Comparison of ENCODE assay signal across 10 cellular contexts in the genomic region with DNA sequence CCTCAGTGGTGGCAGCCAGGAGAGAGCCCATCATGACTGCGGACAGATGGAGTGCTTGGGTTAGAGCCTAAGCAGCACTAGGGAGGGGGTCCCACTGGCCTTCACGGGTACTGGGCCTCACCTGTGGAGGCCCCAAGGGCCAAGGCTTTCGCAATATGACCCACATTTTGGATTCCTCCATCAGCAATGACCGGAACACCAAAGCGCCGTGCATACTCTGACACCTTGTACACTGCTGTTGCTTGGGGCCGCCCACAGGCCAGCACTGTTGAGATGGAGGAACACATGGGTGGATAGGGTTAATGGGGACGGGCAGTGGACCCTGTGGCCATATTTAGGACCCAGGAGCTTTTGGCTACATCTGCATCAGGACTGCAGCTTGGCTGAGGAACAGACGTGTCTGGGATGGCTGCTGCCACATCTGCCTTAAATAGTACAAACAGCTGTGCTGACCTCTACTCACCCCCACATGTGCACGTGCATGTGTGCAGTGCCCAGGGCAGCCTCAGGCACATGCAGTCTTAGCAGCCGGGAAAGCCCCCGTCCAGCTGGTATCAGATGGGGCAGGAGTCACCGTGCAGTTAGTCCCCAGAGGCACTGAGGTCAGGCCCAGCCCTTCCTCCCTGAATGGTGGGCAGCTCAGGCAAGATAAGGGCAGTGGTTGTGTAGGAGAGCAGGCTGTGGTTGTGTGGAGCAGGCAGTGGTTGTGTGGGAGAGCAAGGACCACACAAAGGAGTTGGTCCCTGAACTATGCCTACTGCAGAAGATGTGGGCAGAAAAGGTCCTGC. TPM values are rescaled to one million over a fixed set of nuclear protein-coding genes. Genes with fewer than 3 reads are reported as not detected.
A peak's percentile ranks its signal among the peaks of the same experiment; 100 is the strongest.
DNase-seq lines count a peak whose midpoint lies in the region; ATAC-seq and TF ChIP-seq lines count a peak whose summit lies in the region.
"Had no signal": no experiment of that assay in that cellular context is flagged by ENCODE, and none has a peak within 500 bp of the region (broad histone marks: within the 10 kb centered on the region; RNA-seq: fewer than 3 reads in every experiment).

No MANE protein-coding gene starts in this region.

- peak overlapping the region; percentile 25 for H3K4me2 ChIP-seq in Karpas-422 (ENCODE audit: low read depth, low read length, poor library complexity, severe bottlenecking)

- no peaks in the 10 kb centered on the region for H3K27me3 ChIP-seq in Karpas-422 (ENCODE audit: low read length)

- H3K4me3 Mint-ChIP-seq in T-helper 1 cell treated with Interleukin-12 subunit alpha and Interleukin-12 subunit beta and Interleukin-4 antibody, amounts not matched to agents 30 μg/mL and 1 μg/mL, for 36 hours = no peak overlapping the region
- peak overlapping the region; percentile 94 for H3K4me3 Mint-ChIP-seq in activated T-helper 17 cell treated with anti-CD3 and anti-CD28 coated beads, Interleukin-2, amount 50 U/mL, for 72 hours
- peak overlapping the region; percentile 96 for H3K4me3 Mint-ChIP-seq in neural crest cell

- TF ChIP-seq CTCF in neural crest cell (conservative IDR thresholded peaks at IDR 0.05) = no peak

- H3K4me1 Mint-ChIP-seq in T-helper 1 cell treated with Interleukin-12 subunit alpha and Interleukin-12 subunit beta and Interleukin-4 antibody, amounts not matched to agents 30 μg/mL and 1 μg/mL, for 36 hours (ENCODE audit: low read depth) = peaks cover 39% of the 10 kb centered on the region
- peaks cover 32% of the 10 kb centered on the region for H3K4me1 Mint-ChIP-seq in activated T-helper 17 cell treated with anti-CD3 and anti-CD28 coated beads, Interleukin-2, amount 50 U/mL, for 72 hours
- H3K4me1 Mint-ChIP-seq in neural crest cell = peaks cover 42% of the 10 kb centered on the region

- no peak overlapping the region for H2AFZ ChIP-seq in Karpas-422 (ENCODE audit: low read length)

- H3K27ac ChIP-seq in Karpas-422 (ENCODE audit: low read length) = peak overlapping the region; percentile 30

- H3K79me2 ChIP-seq in Karpas-422 (ENCODE audit: low read length) = peaks cover 74% of the 10 kb centered on the region

- peak overlapping the region; percentile 21; the same call in 1 of the 2 replicates for H3K9ac ChIP-seq in Karpas-422 (ENCODE audit: low read length)

- no peak overlapping the region for H3K4me3 ChIP-seq in Karpas-422 (ENCODE audit: low read length)

- H3K4me1 ChIP-seq in Karpas-422 (ENCODE audit: low read length) = peaks cover 71% of the 10 kb centered on the region

- H3K9me2 ChIP-seq in Karpas-422 (replicated peaks; ENCODE audit: insufficient read depth, low read length) = no peaks in the 10 kb centered on the region

- H3K36me3 ChIP-seq in Karpas-422 (ENCODE audit: insufficient read depth, low read length) = peaks cover 38% of the 10 kb centered on the region

- peaks cover 37% of the 10 kb centered on the region for H3K36me3 Mint-ChIP-seq in T-helper 1 cell treated with Interleukin-12 subunit alpha and Interleukin-12 subunit beta and Interleukin-4 antibody, amounts not matched to agents 30 μg/mL and 1 μg/mL, for 36 hours (ENCODE audit: low read depth)
- H3K36me3 Mint-ChIP-seq in activated T-helper 17 cell treated with anti-CD3 and anti-CD28 coated beads, Interleukin-2, amount 50 U/mL, for 72 hours (ENCODE audit: low read depth) = peaks cover 87% of the 10 kb centered on the region
- peaks cover 32% of the 10 kb centered on the region for H3K36me3 Mint-ChIP-seq in neural crest cell (ENCODE audit: low read depth)

- H3K27ac Mint-ChIP-seq in T-helper 1 cell treated with Interleukin-12 subunit alpha and Interleukin-12 subunit beta and Interleukin-4 antibody, amounts not matched to agents 30 μg/mL and 1 μg/mL, for 36 hours = peak overlapping the region; percentile 20
- peak overlapping the region; percentile 77 for H3K27ac Mint-ChIP-seq in activated T-helper 17 cell treated with anti-CD3 and anti-CD28 coated beads, Interleukin-2, amount 50 U/mL, for 72 hours
- no peak overlapping the region for H3K27ac Mint-ChIP-seq in neural crest cell (ENCODE audit: unreplicated experiment)

- H3K27me3 Mint-ChIP-seq in T-helper 1 cell treated with Interleukin-12 subunit alpha and Interleukin-12 subunit beta and Interleukin-4 antibody, amounts not matched to agents 30 μg/mL and 1 μg/mL, for 36 hours (ENCODE audit: low read depth) = no peaks in the 10 kb centered on the region
- no peaks in the 10 kb centered on the region for H3K27me3 Mint-ChIP-seq in activated T-helper 17 cell treated with anti-CD3 and anti-CD28 coated beads, Interleukin-2, amount 50 U/mL, for 72 hours
- H3K27me3 Mint-ChIP-seq in neural crest cell (ENCODE audit: low read depth) = peaks cover 10% of the 10 kb centered on the region

- peaks cover 11% of the 10 kb centered on the region; the same call in 1 of the 2 replicates for H4K20me1 ChIP-seq in Karpas-422 (ENCODE audit: insufficient read depth, low read depth, low read length)

- no peak for DNase-seq in T-helper 1 cell
- peak; percentile 62 for DNase-seq in Karpas-422
- no peak for DNase-seq in neural crest cell (ENCODE audit: low read depth, low spot score)
- DNase-seq in SHP77 treated with DMSO at 0.1 percent for 48 hours (lab: John Stamatoyannopoulos, UW) = no peak
- DNase-seq in EL = no peak
- DNase-seq: NCI-H146 had no signal

- H3K9me3 ChIP-seq in Karpas-422 (ENCODE audit: low read length) = no peaks in the 10 kb centered on the region

- no peak for ATAC-seq in activated T-helper 17 cell treated with anti-CD3 and anti-CD28 coated beads, Interleukin-2, amount 50 U/mL, for 72 hours (replicated peaks)
- ATAC-seq in GM21528 (IDR thresholded peaks at IDR 0.05; ENCODE audit: low FRiP score, unreplicated experiment) = no peak
- ATAC-seq: activated CD4-positive, CD25-positive, alpha-beta regulatory T cell treated with anti-CD3 and anti-CD28 coated beads, Interleukin-2, amount 50 U/mL, for 24 hours had no signal

- H3K9me3 Mint-ChIP-seq in T-helper 1 cell treated with Interleukin-12 subunit alpha and Interleukin-12 subunit beta and Interleukin-4 antibody, amounts not matched to agents 30 μg/mL and 1 μg/mL, for 36 hours = no peaks in the 10 kb centered on the region
- no peaks in the 10 kb centered on the region for H3K9me3 Mint-ChIP-seq in activated T-helper 17 cell treated with anti-CD3 and anti-CD28 coated beads, Interleukin-2, amount 50 U/mL, for 72 hours
- H3K9me3 Mint-ChIP-seq in neural crest cell = no peaks in the 10 kb centered on the region

RNA-seq across cellular contexts. Expression of gene NDUFAF3, which starts 3.3 kb away (rescaled TPM):
- 228 and 279 TPM in 2 replicates for total RNA-seq in Karpas-422 (2014; rRNA removed; shearing (Covaris generic); ENCODE audit: low replicate concordance)
- total RNA-seq in activated T-helper 17 cell treated with anti-CD3 and anti-CD28 coated beads, Interleukin-2, amount 50 U/mL, for 72 hours = 10 to 100 TPM; 40.6 to 56.7 TPM
- 69.5 and 70.9 TPM in 2 replicates for total RNA-seq in neural crest cell

RNA-seq across cellular contexts. Expression of gene IMPDH2, which starts 4.0 kb away (rescaled TPM):
- 522 and 655 TPM in 2 replicates for total RNA-seq in Karpas-422 (2014; rRNA removed; shearing (Covaris generic); ENCODE audit: low replicate concordance)
- 100 to 1,000 TPM; 460 to 479 TPM for total RNA-seq in activated T-helper 17 cell treated with anti-CD3 and anti-CD28 coated beads, Interleukin-2, amount 50 U/mL, for 72 hours
- total RNA-seq in neural crest cell = 259 and 261 TPM in 2 replicates

RNA-seq across cellular contexts. Expression of gene DALRD3, which starts 6.8 kb away (rescaled TPM):
- 44.8 and 53.4 TPM in 2 replicates for total RNA-seq in Karpas-422 (2014; rRNA removed; shearing (Covaris generic); ENCODE audit: low replicate concordance)
- 10 to 100 TPM; 20.9 to 21.2 TPM for total RNA-seq in activated T-helper 17 cell treated with anti-CD3 and anti-CD28 coated beads, Interleukin-2, amount 50 U/mL, for 72 hours
- total RNA-seq in neural crest cell = 28.2 and 28.7 TPM in 2 replicates

RNA-seq across cellular contexts. Expression of gene WDR6, which starts 18.0 kb away (rescaled TPM):
- 82.1 and 110 TPM in 2 replicates for total RNA-seq in Karpas-422 (2014; rRNA removed; shearing (Covaris generic); ENCODE audit: low replicate concordance)
- total RNA-seq in activated T-helper 17 cell treated with anti-CD3 and anti-CD28 coated beads, Interleukin-2, amount 50 U/mL, for 72 hours = 100 to 1,000 TPM; 154 to 208 TPM
- 284 and 294 TPM in 2 replicates for total RNA-seq in neural crest cell

RNA-seq across cellular contexts. Expression of gene P4HTM, which starts 35.2 kb away (rescaled TPM):
- total RNA-seq in Karpas-422 (2014; rRNA removed; shearing (Covaris generic); ENCODE audit: low replicate concordance) = 36.1 and 86.7 TPM in 2 replicates
- 10 to 100 TPM; 32.2 to 44.9 TPM for total RNA-seq in activated T-helper 17 cell treated with anti-CD3 and anti-CD28 coated beads, Interleukin-2, amount 50 U/mL, for 72 hours
- total RNA-seq in neural crest cell = 29.1 and 31.4 TPM in 2 replicates
